ENCODE assay signal across 1 cellular context in genomic region chr17:41610965-41611640, GRCh38.
TF ChIP-seq lines count a peak whose summit lies in the region.

No MANE protein-coding gene starts in this region.

TF ChIP-seq in H1, 55 proteins besides CTCF, POLR2A, EP300 and RAD21:
- TF ChIP-seq POLR2AphosphoS5 (IDR thresholded peaks at IDR 0.05; ENCODE audit: low read depth, low read length) (no peak), SRF (IDR thresholded peaks at IDR 0.05; ENCODE audit: low read depth, low read length) (no peak), SP4 (IDR thresholded peaks at IDR 0.05; ENCODE audit: low read length) (no peak), RXRA (IDR thresholded peaks at IDR 0.05; ENCODE audit: insufficient read depth, low read depth, low read length) (no peak), RNF2 (IDR thresholded peaks at IDR 0.05; ENCODE audit: borderline replicate concordance, low read depth, low read length, missing control alignments, poor library complexity, severe bottlenecking) (no peak), BACH1 (IDR thresholded peaks at IDR 0.05; ENCODE audit: low read length) (no peak), NANOG (IDR thresholded peaks at IDR 0.05; ENCODE audit: insufficient read depth, low read depth, low read length, poor library complexity, severe bottlenecking) (no peak), NRF1 (IDR thresholded peaks at IDR 0.05; ENCODE audit: low read depth, low read length) (no peak), RBBP5 (IDR thresholded peaks at IDR 0.05; ENCODE audit: borderline replicate concordance, low read depth, low read length) (no peak), TCF12 (IDR thresholded peaks at IDR 0.05; ENCODE audit: low read depth, low read length) (no peak), TAF1 (IDR thresholded peaks at IDR 0.05; ENCODE audit: low read depth, low read length) (no peak), TBP (IDR thresholded peaks at IDR 0.05; ENCODE audit: low read depth, low read length) (no peak), EZH2 (IDR thresholded peaks at IDR 0.05; ENCODE audit: low read depth, low read length, severe bottlenecking) (no peak), BCL11A (IDR thresholded peaks at IDR 0.05; ENCODE audit: low read depth in 2 of 2, low read length in 2 of 2) (no peak)
